Comparison of ENCODE assay signal across 7 cellular contexts in genomic region chr7:136072447-136072846, GRCh38.
"Had no signal": no experiment of that assay in that cellular context is flagged by ENCODE, and none has a peak within 500 bp of the region (broad histone marks: within the 10 kb centered on the region; RNA-seq: fewer than 3 reads in every experiment).

No MANE protein-coding gene starts in this region.

- H3K27ac ChIP-seq: HL-60 had no signal

- H3K36me3 Mint-ChIP-seq: IgD-negative memory B cell had no signal

- H3K27me3 Mint-ChIP-seq: IgD-negative memory B cell had no signal

- H3K4me3 Mint-ChIP-seq: IgD-negative memory B cell had no signal

- H3K4me1 Mint-ChIP-seq: IgD-negative memory B cell had no signal

- ATAC-seq: HepG2 had no signal

- FAIRE-seq: HepG2, HTR-8/SVneo had no signal

- DNase-seq: IMR-90, KBM-7, KG1 had no signal

- H3K27ac Mint-ChIP-seq: IgD-negative memory B cell had no signal
